ENCODE assay signal across 19 cellular contexts in genomic region chr1:187203257-187203656, GRCh38.
A peak's percentile ranks its signal among the peaks of the same experiment; 100 is the strongest.
DNase-seq lines count a peak whose midpoint lies in the region; ATAC-seq, FAIRE-seq and TF ChIP-seq lines count a peak whose summit lies in the region.
"Had no signal": no experiment of that assay in that cellular context is flagged by ENCODE, and none has a peak within 500 bp of the region (broad histone marks: within the 10 kb centered on the region; RNA-seq: fewer than 3 reads in every experiment).

No MANE protein-coding gene starts in this region.

- no peaks in the 10 kb centered on the region for H3K4me1 Mint-ChIP-seq in activated CD8-positive, alpha-beta T cell treated with anti-CD3 and anti-CD28 coated beads for 36 hours (ENCODE audit: low read depth)
- H3K4me1 Mint-ChIP-seq in activated CD8-positive, alpha-beta T cell treated with anti-CD3 and anti-CD28 coated beads, Interleukin-2, amount 10 ng/mL, durations not matched to agents 7 days and 5 days (ENCODE audit: low read depth), result no peaks in the 10 kb centered on the region
- H3K4me1 Mint-ChIP-seq: activated CD4-positive, alpha-beta memory T cell treated with anti-CD3 and anti-CD28 coated beads, Interleukin-2, amount 10 ng/mL, durations not matched to agents 7 days and 5 days; memory B cell had no signal

- no peak for TF ChIP-seq CTCF in activated CD8-positive, alpha-beta T cell treated with anti-CD3 and anti-CD28 coated beads for 36 hours (IDR thresholded peaks at IDR 0.05)
- TF ChIP-seq CTCF in SK-N-SH (IDR thresholded peaks at IDR 0.05) (no peak), GM10248 (IDR thresholded peaks at IDR 0.05; ENCODE audit: control extremely low read depth, extremely low read depth, low read depth, missing control alignments) (no peak)

- H4K20me1 ChIP-seq in SK-N-SH (ENCODE audit: insufficient read depth), result no peaks in the 10 kb centered on the region

- H3K27me3 Mint-ChIP-seq in activated CD8-positive, alpha-beta T cell treated with anti-CD3 and anti-CD28 coated beads for 36 hours, result no peaks in the 10 kb centered on the region
- no peaks in the 10 kb centered on the region for H3K27me3 Mint-ChIP-seq in activated CD8-positive, alpha-beta T cell treated with anti-CD3 and anti-CD28 coated beads, Interleukin-2, amount 10 ng/mL, durations not matched to agents 7 days and 5 days (ENCODE audit: low read depth)
- H3K27me3 Mint-ChIP-seq: activated CD4-positive, alpha-beta memory T cell treated with anti-CD3 and anti-CD28 coated beads, Interleukin-2, amount 10 ng/mL, durations not matched to agents 7 days and 5 days; memory B cell had no signal

- H3K9me2 ChIP-seq in SK-N-SH, result no peaks in the 10 kb centered on the region

- H3K9me3 Mint-ChIP-seq in activated CD8-positive, alpha-beta T cell treated with anti-CD3 and anti-CD28 coated beads for 36 hours, result peaks cover 8% of the 10 kb centered on the region
- no peaks in the 10 kb centered on the region for H3K9me3 Mint-ChIP-seq in activated CD8-positive, alpha-beta T cell treated with anti-CD3 and anti-CD28 coated beads, Interleukin-2, amount 10 ng/mL, durations not matched to agents 7 days and 5 days (ENCODE audit: insufficient read depth)

- no peak overlapping the region for H3K4me3 ChIP-seq in SK-N-SH (ENCODE audit: low read depth in 2 of 2, low read length in 1 of 2)

- POLR2A ChIA-PET in activated CD8-positive, alpha-beta T cell treated with anti-CD3 and anti-CD28 coated beads for 36 hours (lab: Charles Lee), result no interaction called here
- POLR2A ChIA-PET in activated CD8-positive, alpha-beta T cell treated with anti-CD3 and anti-CD28 coated beads, Interleukin-2, amount 10 ng/mL, durations not matched to agents 7 days and 5 days (lab: Charles Lee), result no interaction called here
- POLR2A ChIA-PET in SK-N-SH (lab: Yijun Ruan, JAX), result no interaction called here
- POLR2A ChIA-PET in GM10248 (lab: Yijun Ruan, JAX), result no interaction called here

- no peaks in the 10 kb centered on the region for H3K9me3 ChIP-seq in SK-N-SH

- no peak for TF ChIP-seq EP300 in SK-N-SH (IDR thresholded peaks at IDR 0.05; ENCODE audit: borderline replicate concordance in 1 of 2, low read depth in 1 of 2, low read length in 1 of 2)

- H3K4me3 Mint-ChIP-seq in activated CD8-positive, alpha-beta T cell treated with anti-CD3 and anti-CD28 coated beads for 36 hours, result no peak overlapping the region
- H3K4me3 Mint-ChIP-seq in activated CD8-positive, alpha-beta T cell treated with anti-CD3 and anti-CD28 coated beads, Interleukin-2, amount 10 ng/mL, durations not matched to agents 7 days and 5 days, result no peak overlapping the region
- H3K4me3 Mint-ChIP-seq: activated CD4-positive, alpha-beta memory T cell treated with anti-CD3 and anti-CD28 coated beads, Interleukin-2, amount 10 ng/mL, durations not matched to agents 7 days and 5 days; memory B cell had no signal

- no peaks in the 10 kb centered on the region for H3K27me3 ChIP-seq in SK-N-SH (ENCODE audit: insufficient read depth)

- CTCF ChIA-PET in activated CD8-positive, alpha-beta T cell treated with anti-CD3 and anti-CD28 coated beads for 36 hours (lab: Charles Lee), result no interaction called here
- CTCF ChIA-PET in activated CD8-positive, alpha-beta T cell treated with anti-CD3 and anti-CD28 coated beads, Interleukin-2, amount 10 ng/mL, durations not matched to agents 7 days and 5 days (lab: Charles Lee), result no interaction called here
- CTCF ChIA-PET in SK-N-SH (lab: Yijun Ruan, JAX), result no interaction called here
- CTCF ChIA-PET in GM10248 (lab: Yijun Ruan, JAX), result no interaction called here

- ATAC-seq in activated CD8-positive, alpha-beta T cell treated with anti-CD3 and anti-CD28 coated beads for 36 hours, result peak; percentile 10
- ATAC-seq in activated CD8-positive, alpha-beta T cell treated with anti-CD3 and anti-CD28 coated beads, Interleukin-2, amount 10 ng/mL, durations not matched to agents 7 days and 5 days, result no peak
- ATAC-seq in esophagus mucosa, result peak; percentile 78
- no peak for ATAC-seq in HG03175 (IDR thresholded peaks at IDR 0.05; ENCODE audit: unreplicated experiment)

- H3K9ac ChIP-seq in SK-N-SH, result no peak overlapping the region

- no peak overlapping the region for H3K27ac ChIP-seq in SK-N-SH (ENCODE audit: low read depth in 2 of 2, low read length in 1 of 2)

- whole genome bisulfite sequencing in SK-N-SH (ENCODE audit: low lambda C conversion rate), result 70% methylated on average over 5 of the region's 5 CpGs

- no peaks in the 10 kb centered on the region for H3K36me3 Mint-ChIP-seq in activated CD8-positive, alpha-beta T cell treated with anti-CD3 and anti-CD28 coated beads for 36 hours (ENCODE audit: low read depth)
- H3K36me3 Mint-ChIP-seq in activated CD8-positive, alpha-beta T cell treated with anti-CD3 and anti-CD28 coated beads, Interleukin-2, amount 10 ng/mL, durations not matched to agents 7 days and 5 days (ENCODE audit: low read depth), result no peaks in the 10 kb centered on the region
- H3K36me3 Mint-ChIP-seq: memory B cell had no signal

- no peaks in the 10 kb centered on the region for H3K4me1 ChIP-seq in SK-N-SH (ENCODE audit: control insufficient read depth in 1 of 2, insufficient read depth in 2 of 2, low read depth in 1 of 2, low read length in 1 of 2)

- no peak overlapping the region for H2AFZ ChIP-seq in SK-N-SH (ENCODE audit: low read depth)

- TF ChIP-seq RAD21 in SK-N-SH (IDR thresholded peaks at IDR 0.05; ENCODE audit: low read length), result no peak

- H3K79me2 ChIP-seq in SK-N-SH (ENCODE audit: insufficient read depth), result no peaks in the 10 kb centered on the region

- no peak overlapping the region for H3K27ac Mint-ChIP-seq in activated CD8-positive, alpha-beta T cell treated with anti-CD3 and anti-CD28 coated beads for 36 hours
- H3K27ac Mint-ChIP-seq in activated CD8-positive, alpha-beta T cell treated with anti-CD3 and anti-CD28 coated beads, Interleukin-2, amount 10 ng/mL, durations not matched to agents 7 days and 5 days, result no peak overlapping the region
- H3K27ac Mint-ChIP-seq: activated CD4-positive, alpha-beta memory T cell treated with anti-CD3 and anti-CD28 coated beads, Interleukin-2, amount 10 ng/mL, durations not matched to agents 7 days and 5 days; memory B cell had no signal

- H3K4me2 ChIP-seq in SK-N-SH, result no peak overlapping the region

- no peak for FAIRE-seq in urothelium cell line (lab: Jason Lieb, UNC)
- FAIRE-seq: small intestine had no signal

- peaks cover 5% of the 10 kb centered on the region for H3F3A ChIP-seq in SK-N-SH (replicated peaks; ENCODE audit: insufficient read depth)

- DNase-seq in activated CD8-positive, alpha-beta T cell treated with anti-CD3 and anti-CD28 coated beads for 36 hours, result no peak
- no peak for DNase-seq in activated CD8-positive, alpha-beta T cell treated with anti-CD3 and anti-CD28 coated beads, Interleukin-2, amount 10 ng/mL, durations not matched to agents 7 days and 5 days
- DNase-seq in SK-N-SH (no peak), urothelium cell line (ENCODE audit: low spot score) (peak; percentile 10), GM10248 (ENCODE audit: extremely low spot score) (no peak), SKM-1 (lab: John Stamatoyannopoulos, UW; ENCODE audit: unreplicated experiment) (no peak)
- DNase-seq: 8988T; activated CD4-positive, alpha-beta memory T cell treated with anti-CD3 and anti-CD28 coated beads, Interleukin-2, amount 10 ng/mL, durations not matched to agents 7 days and 5 days; activated gamma-delta T cell; central memory CD4-positive, alpha-beta T cell; COR-L47; KG1; NCI-H526; occipital lobe; small intestine; T-helper 9 cell had no signal

- no peaks in the 10 kb centered on the region for H3K36me3 ChIP-seq in SK-N-SH (replicated peaks in 1 of 2; ENCODE audit: control insufficient read depth in 1 of 2, insufficient read depth in 2 of 2, low read length in 1 of 2)

- intact Hi-C loops in activated CD8-positive, alpha-beta T cell treated with anti-CD3 and anti-CD28 coated beads for 36 hours (cut with micrococcal nuclease), result no loop called here

TF ChIP-seq in SK-N-SH, 30 proteins besides CTCF, POLR2A, EP300 and RAD21 (continues in another document):
- no peak for TF ChIP-seq IRF3 (IDR thresholded peaks at IDR 0.05; ENCODE audit: low read depth, low read length)
- no peak for TF ChIP-seq NFIC (IDR thresholded peaks at IDR 0.05; ENCODE audit: borderline replicate concordance)
- no peak for TF ChIP-seq NRF1 (IDR thresholded peaks at IDR 0.05; ENCODE audit: low read depth, low read length)
- peak; percentile 64 for TF ChIP-seq JUND (IDR thresholded peaks at IDR 0.05)
- TF ChIP-seq FOSL2 (IDR thresholded peaks at IDR 0.05; ENCODE audit: borderline replicate concordance, low read depth), result peak; percentile 69
- peak; percentile 20; the same call in 1 of the 2 replicates for TF ChIP-seq TCF12 (IDR thresholded peaks at IDR 0.05)
- no peak for TF ChIP-seq ELF1 (IDR thresholded peaks at IDR 0.05)
- no peak for TF ChIP-seq RXRA (IDR thresholded peaks at IDR 0.05; ENCODE audit: borderline replicate concordance, low read depth)

Comparison
In these comparisons a context has a peak if more than half of its experiments do, and no peak if none do; other contexts are left out.
1. ATAC-seq: peak in activated CD8-positive, alpha-beta T cell treated with anti-CD3 and anti-CD28 coated beads for 36 hours (single experiment) and esophagus mucosa (single experiment); none in activated CD8-positive, alpha-beta T cell treated with anti-CD3 and anti-CD28 coated beads, Interleukin-2, amount 10 ng/mL, durations not matched to agents 7 days and 5 days (single experiment) and HG03175 (single experiment).